In genomic region chr2:222582931-222583330, GRCh38 we compare ENCODE assay signal across 1 cellular context.
TF ChIP-seq lines count a peak whose summit lies in the region.

No MANE protein-coding gene starts in this region.

TF ChIP-seq in HepG2, 621 proteins besides CTCF, POLR2A, EP300 and RAD21 (continued from another document):
- TF ChIP-seq KAT2B (IDR thresholded peaks at IDR 0.05; ENCODE audit: borderline replicate concordance, low read depth, low read length) (no peak), DRAP1 (CRISPR knock-in tag; IDR thresholded peaks at IDR 0.05) (no peak), ZNF678 (CRISPR knock-in tag; IDR thresholded peaks at IDR 0.05) (no peak)
